Comparison of ENCODE assay signal across 9 cellular contexts in the genomic region with DNA sequence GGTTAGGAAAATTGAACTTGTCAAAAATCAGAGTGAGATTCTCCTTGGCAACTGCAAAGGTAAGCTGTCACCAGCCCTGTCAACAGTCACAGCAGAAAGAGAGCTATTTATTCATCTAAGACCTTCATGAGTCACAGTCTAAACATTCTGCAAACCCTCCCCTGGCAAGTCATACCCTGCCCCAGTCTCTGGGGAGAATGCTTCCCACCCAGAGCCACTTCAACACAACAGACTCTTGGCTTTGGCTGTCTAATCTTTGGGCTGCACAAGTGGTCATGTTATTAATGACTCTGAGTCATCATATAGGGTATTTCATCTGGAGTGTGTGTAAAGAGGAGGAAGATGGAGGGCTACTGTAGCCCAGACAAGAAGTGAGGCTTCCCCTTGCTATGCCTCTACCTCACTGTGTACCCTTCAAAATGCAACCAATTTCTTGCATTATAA.
DNase-seq lines count a peak whose midpoint lies in the region; ATAC-seq, FAIRE-seq and TF ChIP-seq lines count a peak whose summit lies in the region.
"Had no signal": no experiment of that assay in that cellular context is flagged by ENCODE, and none has a peak within 500 bp of the region (broad histone marks: within the 10 kb centered on the region; RNA-seq: fewer than 3 reads in every experiment).

No MANE protein-coding gene starts in this region.

- H3K27ac ChIP-seq in A673 (ENCODE audit: low read depth, low read length, poor library complexity, severe bottlenecking) (no peak overlapping the region), tibial nerve (no peak overlapping the region), uterus (no peak overlapping the region)

- H3K9me3 Mint-ChIP-seq in osteocyte (ENCODE audit: unreplicated experiment), result no peaks in the 10 kb centered on the region

- peak; percentile 13 for FAIRE-seq in bronchial epithelial cell (lab: Jason Lieb, UNC)
- FAIRE-seq: G401.6 had no signal

- intact Hi-C loops in A673 (cut with micrococcal nuclease; ENCODE audit: unreplicated experiment), result loop anchor here (5.0 to 10.0 kb wide), 2 partner anchors 83 to 1975 kb away; no protein-coding TSS in a partner anchor
- intact Hi-C loops in uterus (cut with DNase I; ENCODE audit: low total_unique reads), result no loop called here

- H3K27ac Mint-ChIP-seq in osteocyte (ENCODE audit: unreplicated experiment), result peak overlapping the region; percentile 41

- no peak for TF ChIP-seq CTCF in A673 (conservative IDR thresholded peaks at IDR 0.05; ENCODE audit: low read depth, low read length)
- TF ChIP-seq CTCF in NB4 (IDR thresholded peaks at IDR 0.05; ENCODE audit: low read depth, low read length), result no peak
- TF ChIP-seq CTCF in bronchial epithelial cell (IDR thresholded peaks at IDR 0.05; ENCODE audit: insufficient read depth, low read length, severe bottlenecking), result no peak
- TF ChIP-seq CTCF in osteocyte (IDR thresholded peaks at IDR 0.05), result no peak
- no peak for TF ChIP-seq CTCF in tibial nerve (IDR thresholded peaks at IDR 0.05)
- no peak for TF ChIP-seq CTCF in uterus (IDR thresholded peaks at IDR 0.05)

- peak; percentile 54 for ATAC-seq in GM21423 (IDR thresholded peaks at IDR 0.05; ENCODE audit: unreplicated experiment)

- no peaks in the 10 kb centered on the region for H3K36me3 Mint-ChIP-seq in osteocyte (ENCODE audit: unreplicated experiment)

- no peak overlapping the region for H3K4me3 Mint-ChIP-seq in osteocyte (ENCODE audit: unreplicated experiment)

- CTCF ChIA-PET in A673 (lab: Charles Lee), result interaction anchor here (0.7 to 1.4 kb wide), 3 partner anchors 73 to 92 kb away, joined by 3 to 4 read pairs (median 3); no protein-coding TSS in a partner anchor

- no TSS peak for BruUV-seq in A673 (replicated peaks; lab: Mats Ljungman, UMichigan)

- H3K27me3 ChIP-seq in A673 (replicated peaks; ENCODE audit: insufficient read depth, low read depth, low read length, poor library complexity) (no peaks in the 10 kb centered on the region), bronchial epithelial cell (ENCODE audit: control insufficient read depth, insufficient read depth, low read length) (no peaks in the 10 kb centered on the region), tibial nerve (no peaks in the 10 kb centered on the region), uterus (no peaks in the 10 kb centered on the region)

- POLR2A ChIA-PET in A673 (lab: Charles Lee; ENCODE audit: low non-redundant PET), result interaction anchor here (0.6 kb wide), 1 partner anchor 98 kb away, joined by 7 read pairs; no protein-coding TSS in a partner anchor

- H3K36me3 ChIP-seq in A673 (ENCODE audit: insufficient read depth, low read length, poor library complexity, severe bottlenecking) (no peaks in the 10 kb centered on the region), bronchial epithelial cell (ENCODE audit: control insufficient read depth, insufficient read depth, low read length) (no peaks in the 10 kb centered on the region), tibial nerve (no peaks in the 10 kb centered on the region), uterus (no peaks in the 10 kb centered on the region)

- peaks cover 64% of the 10 kb centered on the region for H3K4me1 Mint-ChIP-seq in osteocyte (ENCODE audit: unreplicated experiment)

- H3K27me3 Mint-ChIP-seq in osteocyte (ENCODE audit: unreplicated experiment), result no peaks in the 10 kb centered on the region

- no peak for TF ChIP-seq EP300 in tibial nerve (IDR thresholded peaks at IDR 0.05)

- TF ChIP-seq POLR2A in NB4 (IDR thresholded peaks at IDR 0.05; ENCODE audit: extremely low read depth, insufficient read length) (no peak), tibial nerve (IDR thresholded peaks at IDR 0.05) (no peak), uterus (IDR thresholded peaks at IDR 0.05) (no peak)

- H3K4me3 ChIP-seq in A673 (ENCODE audit: low read depth, low read length, poor library complexity, severe bottlenecking) (no peak overlapping the region), NB4 (ENCODE audit: low read depth, low read length) (no peak overlapping the region), bronchial epithelial cell (ENCODE audit: low read depth, low read length) (no peak overlapping the region), tibial nerve (no peak overlapping the region), uterus (no peak overlapping the region)

- DNase-seq in A673 (ENCODE audit: low spot score) (peak; percentile 100), NB4 (ENCODE audit: low read depth) (peak; percentile 94), bronchial epithelial cell (ENCODE audit: low read depth) (peak; percentile 99), osteocyte (ENCODE audit: extremely low spot score, unreplicated experiment) (no peak), tibial nerve (ENCODE audit: low spot score in 2 of 2) (no peak), uterus (no peak), pons (ENCODE audit: low spot score) (no peak)

- H3K4me1 ChIP-seq in A673 (ENCODE audit: insufficient read depth, low read length, poor library complexity, severe bottlenecking) (peaks cover 76% of the 10 kb centered on the region), tibial nerve (peaks cover 0 to 28% (median 1%) of the 10 kb centered on the region in 4 donors), uterus (no peaks in the 10 kb centered on the region)

- H3K9me3 ChIP-seq in A673 (ENCODE audit: low read depth, low read length, poor library complexity, severe bottlenecking) (no peaks in the 10 kb centered on the region), tibial nerve (no peaks in the 10 kb centered on the region), uterus (no peaks in the 10 kb centered on the region)

Comparison
In these comparisons a context has a peak if more than half of its experiments do, and no peak if none do; other contexts are left out.
1. DNase-seq: peak in A673 (single experiment), NB4 (single experiment) and bronchial epithelial cell (single experiment); none in osteocyte (single experiment), tibial nerve (0 of 2), uterus (0 of 2) and pons (single experiment).